In genomic region chr2:37666772-37667171, GRCh38 we compare ENCODE assay signal across 15 cellular contexts. TPM values are rescaled to one million over a fixed set of nuclear protein-coding genes. Genes with fewer than 3 reads are reported as not detected.
DNase-seq lines count a peak whose midpoint lies in the region; ATAC-seq and TF ChIP-seq lines count a peak whose summit lies in the region.
"Had no signal": no experiment of that assay in that cellular context is flagged by ENCODE, and none has a peak within 500 bp of the region (broad histone marks: within the 10 kb centered on the region; RNA-seq: fewer than 3 reads in every experiment).

No MANE protein-coding gene starts in this region.

- no peaks in the 10 kb centered on the region for H3K9me3 Mint-ChIP-seq in naive thymus-derived CD8-positive, alpha-beta T cell
- no peaks in the 10 kb centered on the region for H3K9me3 Mint-ChIP-seq in activated CD4-positive, alpha-beta memory T cell treated with anti-CD3 and anti-CD28 coated beads for 36 hours
- no peaks in the 10 kb centered on the region for H3K9me3 Mint-ChIP-seq in activated CD4-positive, alpha-beta T cell treated with anti-CD3 and anti-CD28 coated beads, Interleukin-2, amount 10 ng/mL, durations not matched to agents 7 days and 5 days
- H3K9me3 Mint-ChIP-seq: activated CD4-positive, alpha-beta T cell treated with anti-CD3 and anti-CD28 coated beads, Interleukin-2, amount 10 ng/mL, durations not matched to agents 24 days and 14 days had no signal

- H3K36me3 Mint-ChIP-seq in naive thymus-derived CD8-positive, alpha-beta T cell = peaks cover 0 to 38% (median 0%) of the 10 kb centered on the region in 3 donors
- H3K36me3 Mint-ChIP-seq in activated CD4-positive, alpha-beta memory T cell treated with anti-CD3 and anti-CD28 coated beads for 36 hours = peaks cover 15% of the 10 kb centered on the region
- peaks cover 47% of the 10 kb centered on the region for H3K36me3 Mint-ChIP-seq in activated CD4-positive, alpha-beta T cell treated with anti-CD3 and anti-CD28 coated beads, Interleukin-2, amount 10 ng/mL, durations not matched to agents 7 days and 5 days (ENCODE audit: low read depth)

- H3K4me3 ChIP-seq in heart right ventricle = peak overlapping the region in 7 of 10 donors; percentile 85 to 99 (median 95)
- peak overlapping the region in 1 of 2 donors; percentile 97 for H3K4me3 ChIP-seq in ascending aorta
- peak overlapping the region; percentile 7 to 27 for H3K4me3 ChIP-seq in vagina
- H3K4me3 ChIP-seq: right lobe of liver had no signal

- H3K27ac ChIP-seq in heart right ventricle (peak overlapping the region in 7 of 10 donors; percentile 45 to 100 (median 99)), ascending aorta (peak overlapping the region; percentile 7 to 65), vagina (peak overlapping the region; percentile 2)
- H3K27ac ChIP-seq: C4-2B, right lobe of liver had no signal

- H3K4me1 ChIP-seq in heart right ventricle (peaks cover 6 to 90% (median 81%) of the 10 kb centered on the region in 9 donors), ascending aorta (peaks cover 6 to 60% of the 10 kb centered on the region in 2 donors), vagina (peaks cover 35% of the 10 kb centered on the region)

- TF ChIP-seq POLR2A in vagina (IDR thresholded peaks at IDR 0.05) = no peak

- H3K4me3 Mint-ChIP-seq in naive thymus-derived CD8-positive, alpha-beta T cell = peak overlapping the region in 3 of 10 donors; percentile 8 to 42 (median 36)
- no peak overlapping the region for H3K4me3 Mint-ChIP-seq in activated CD4-positive, alpha-beta memory T cell treated with anti-CD3 and anti-CD28 coated beads for 36 hours
- no peak overlapping the region for H3K4me3 Mint-ChIP-seq in activated CD4-positive, alpha-beta T cell treated with anti-CD3 and anti-CD28 coated beads, Interleukin-2, amount 10 ng/mL, durations not matched to agents 7 days and 5 days
- H3K4me3 Mint-ChIP-seq: activated CD4-positive, alpha-beta T cell treated with anti-CD3 and anti-CD28 coated beads, Interleukin-2, amount 10 ng/mL, durations not matched to agents 24 days and 14 days had no signal

- H3K27ac Mint-ChIP-seq in naive thymus-derived CD8-positive, alpha-beta T cell = peak overlapping the region in 8 of 10 donors; percentile 12 to 87 (median 65)
- no peak overlapping the region for H3K27ac Mint-ChIP-seq in activated CD4-positive, alpha-beta memory T cell treated with anti-CD3 and anti-CD28 coated beads for 36 hours
- H3K27ac Mint-ChIP-seq in activated CD4-positive, alpha-beta T cell treated with anti-CD3 and anti-CD28 coated beads, Interleukin-2, amount 10 ng/mL, durations not matched to agents 7 days and 5 days = no peak overlapping the region
- H3K27ac Mint-ChIP-seq: activated CD4-positive, alpha-beta T cell treated with anti-CD3 and anti-CD28 coated beads, Interleukin-2, amount 10 ng/mL, durations not matched to agents 24 days and 14 days had no signal

- H3K9me3 ChIP-seq in heart right ventricle = no peaks in the 10 kb centered on the region
- no peaks in the 10 kb centered on the region for H3K9me3 ChIP-seq in ascending aorta
- no peaks in the 10 kb centered on the region for H3K9me3 ChIP-seq in vagina
- H3K9me3 ChIP-seq: right lobe of liver had no signal

- intact Hi-C loops in heart right ventricle (cut with DNase I) = loop anchor here in 2 of 10 donors (10.0 kb wide), 2 partner anchors 132 to 252 kb away; no protein-coding TSS in a partner anchor
- intact Hi-C loops in Right ventricle myocardium superior (cut with DNase I) = no loop called here
- intact Hi-C loops in ascending aorta (cut with DNase I) = no loop called here
- intact Hi-C loops in vagina (cut with DNase I) = no loop called here
- intact Hi-C loops in activated CD4-positive, alpha-beta memory T cell treated with anti-CD3 and anti-CD28 coated beads for 36 hours (cut with micrococcal nuclease) = no loop called here

- POLR2A ChIA-PET in naive thymus-derived CD8-positive, alpha-beta T cell (lab: Charles Lee) = interaction anchor here (1.1 to 1.5 kb wide), 2 partner anchors 18 to 21 kb away, joined by 3 to 8 read pairs; no protein-coding TSS in a partner anchor
- POLR2A ChIA-PET in activated CD4-positive, alpha-beta memory T cell treated with anti-CD3 and anti-CD28 coated beads for 36 hours (lab: Charles Lee) = interaction anchor here (0.6 to 0.8 kb wide), 2 partner anchors 13 to 271 kb away, joined by 3 read pairs; no protein-coding TSS in a partner anchor
- POLR2A ChIA-PET in activated CD4-positive, alpha-beta T cell treated with anti-CD3 and anti-CD28 coated beads, Interleukin-2, amount 10 ng/mL, durations not matched to agents 7 days and 5 days (lab: Charles Lee) = no interaction called here

- H3K4me1 Mint-ChIP-seq in naive thymus-derived CD8-positive, alpha-beta T cell = peaks cover 38 to 86% (median 78%) of the 10 kb centered on the region in 4 donors
- H3K4me1 Mint-ChIP-seq in activated CD4-positive, alpha-beta memory T cell treated with anti-CD3 and anti-CD28 coated beads for 36 hours (ENCODE audit: low read depth) = peaks cover 66% of the 10 kb centered on the region
- H3K4me1 Mint-ChIP-seq in activated CD4-positive, alpha-beta T cell treated with anti-CD3 and anti-CD28 coated beads, Interleukin-2, amount 10 ng/mL, durations not matched to agents 7 days and 5 days = peaks cover 55% of the 10 kb centered on the region

- DNase-seq in heart right ventricle (no peak), Right ventricle myocardium superior (no peak), ascending aorta (ENCODE audit: low spot score in 2 of 2) (no peak), vagina (ENCODE audit: extremely low spot score in 2 of 2) (no peak)
- DNase-seq in naive thymus-derived CD8-positive, alpha-beta T cell = no peak
- DNase-seq in activated CD4-positive, alpha-beta memory T cell treated with anti-CD3 and anti-CD28 coated beads for 36 hours = no peak
- no peak for DNase-seq in activated CD4-positive, alpha-beta T cell treated with anti-CD3 and anti-CD28 coated beads, Interleukin-2, amount 10 ng/mL, durations not matched to agents 7 days and 5 days
- DNase-seq: activated CD4-positive, alpha-beta T cell treated with anti-CD3 and anti-CD28 coated beads, Interleukin-2, amount 10 ng/mL, durations not matched to agents 24 days and 14 days; activated naive CD4-positive, alpha-beta T cell; central memory CD4-positive, alpha-beta T cell; NCI-H2227 treated with DMSO at 0.1 percent for 48 hours; right lobe of liver had no signal

- H3K36me3 ChIP-seq in heart right ventricle = peaks cover 0 to 21% (median 0%) of the 10 kb centered on the region in 9 donors
- H3K36me3 ChIP-seq in ascending aorta = peaks cover 0 to 4% of the 10 kb centered on the region in 2 donors
- peaks cover 0 to 3% of the 10 kb centered on the region in 2 donors for H3K36me3 ChIP-seq in vagina
- H3K36me3 ChIP-seq: right lobe of liver had no signal

- H3K27me3 ChIP-seq in heart right ventricle (no peaks in the 10 kb centered on the region), ascending aorta (no peaks in the 10 kb centered on the region), vagina (no peaks in the 10 kb centered on the region)
- H3K27me3 ChIP-seq: right lobe of liver had no signal

- no peaks in the 10 kb centered on the region for H3K27me3 Mint-ChIP-seq in naive thymus-derived CD8-positive, alpha-beta T cell
- no peaks in the 10 kb centered on the region for H3K27me3 Mint-ChIP-seq in activated CD4-positive, alpha-beta memory T cell treated with anti-CD3 and anti-CD28 coated beads for 36 hours
- H3K27me3 Mint-ChIP-seq in activated CD4-positive, alpha-beta T cell treated with anti-CD3 and anti-CD28 coated beads, Interleukin-2, amount 10 ng/mL, durations not matched to agents 7 days and 5 days = no peaks in the 10 kb centered on the region

- CTCF ChIA-PET in activated CD4-positive, alpha-beta memory T cell treated with anti-CD3 and anti-CD28 coated beads for 36 hours (lab: Charles Lee) = interaction anchor here (1.1 to 2.1 kb wide), 4 partner anchors 19 to 271 kb away, joined by 3 to 7 read pairs (median 4); no protein-coding TSS in a partner anchor
- CTCF ChIA-PET in activated CD4-positive, alpha-beta T cell treated with anti-CD3 and anti-CD28 coated beads, Interleukin-2, amount 10 ng/mL, durations not matched to agents 7 days and 5 days (lab: Charles Lee) = interaction anchor here (0.6 to 0.9 kb wide), 4 partner anchors 9 to 235 kb away, joined by 3 to 6 read pairs (median 3); no protein-coding TSS in a partner anchor

- 44 to 57% methylated on average over 2 of the region's 2 CpGs for WGBS in heart right ventricle, 2 donors

- TF ChIP-seq CTCF in heart right ventricle (IDR thresholded peaks at IDR 0.05) (no peak), ascending aorta (IDR thresholded peaks at IDR 0.05) (no peak), vagina (IDR thresholded peaks at IDR 0.05) (no peak)

- ATAC-seq in heart right ventricle = no peak
- no peak for ATAC-seq in Right ventricle myocardium superior (ENCODE audit: poor library complexity)
- ATAC-seq in naive thymus-derived CD8-positive, alpha-beta T cell = no peak
- no peak for ATAC-seq in HG03097 (IDR thresholded peaks at IDR 0.05; ENCODE audit: low FRiP score, unreplicated experiment)
- ATAC-seq: esophagus mucosa, right lobe of liver had no signal

RNA-seq across cellular contexts. Expression of gene CDC42EP3, which starts 4.7 kb away (rescaled TPM):
- total RNA-seq in heart right ventricle (100 to 1,000 TPM in 6 of 10 donors, 10 to 100 TPM in 4; 67.3 to 188 (median 143) TPM), Right ventricle myocardium superior (75.3 TPM), ascending aorta (65.5 TPM), vagina (44.4 TPM)
- 10 to 100 TPM; 28.4 to 32.9 TPM for polyA plus RNA-seq in heart right ventricle
- 10 to 100 TPM; 28.4 to 32.3 TPM for total RNA-seq in naive thymus-derived CD8-positive, alpha-beta T cell
- 10 to 100 TPM; 47.9 to 68.5 (median 52.6) TPM for polyA plus RNA-seq in naive thymus-derived CD8-positive, alpha-beta T cell
- total RNA-seq in activated CD4-positive, alpha-beta memory T cell treated with anti-CD3 and anti-CD28 coated beads for 36 hours = 10 to 100 TPM; 24.0 to 24.8 TPM
- total RNA-seq in activated CD4-positive, alpha-beta T cell treated with anti-CD3 and anti-CD28 coated beads, Interleukin-2, amount 10 ng/mL, durations not matched to agents 7 days and 5 days = 10 to 100 TPM; 28.2 to 39.8 TPM

Comparison
In these comparisons a context has a peak if more than half of its experiments do, and no peak if none do; other contexts are left out.
1. H3K27ac ChIP-seq: peak in every context shown above with its lines; median percentile 99 in heart right ventricle; 36 in ascending aorta; 2 in vagina.
2. H3K27ac Mint-ChIP-seq: peak in naive thymus-derived CD8-positive, alpha-beta T cell (8 of 10); none in activated CD4-positive, alpha-beta memory T cell treated with anti-CD3 and anti-CD28 coated beads for 36 hours (single experiment) and activated CD4-positive, alpha-beta T cell treated with anti-CD3 and anti-CD28 coated beads, Interleukin-2, amount 10 ng/mL, durations not matched to agents 7 days and 5 days (single experiment).